Comparison of ENCODE assay signal across 8 cellular contexts in genomic region chr2:65056215-65056989, GRCh38.
DNase-seq lines count a peak whose midpoint lies in the region; ATAC-seq lines count a peak whose summit lies in the region.

Gene CEP68, plus strand, starts transcription at chr2:65056416. Its CDS starts 13,029 bp downstream, at chr2:65069445.

- H3K9ac ChIP-seq in SK-N-MC (ENCODE audit: insufficient read length), result peak within 1 kb of the TSS; percentile 72

- no peaks in the 10 kb centered on the region for H3K9me3 ChIP-seq in SK-N-MC (ENCODE audit: low read depth, low read length)

- H3K4me3 ChIP-seq in GM08714 (ENCODE audit: low read length) (peak within 1 kb of the TSS; percentile 82), SK-N-MC (peak within 1 kb of the TSS; percentile 95)

- no peaks in the 10 kb centered on the region for H3K36me3 ChIP-seq in SK-N-MC (ENCODE audit: insufficient read depth, low read length)

- H3K36me3 Mint-ChIP-seq in activated naive CD4-positive, alpha-beta T cell treated with anti-CD3 and anti-CD28 coated beads, Interleukin-2, amount 50 U/mL, for 24 hours, result peaks cover 1% of the 10 kb centered on the region

- no peaks in the 10 kb centered on the region for H3K9me3 Mint-ChIP-seq in activated naive CD4-positive, alpha-beta T cell treated with anti-CD3 and anti-CD28 coated beads, Interleukin-2, amount 50 U/mL, for 24 hours

- ATAC-seq in HG02588 (IDR thresholded peaks at IDR 0.05; ENCODE audit: unreplicated experiment), result peak; percentile 85

- peaks cover 70% of the 10 kb centered on the region for H3K4me1 Mint-ChIP-seq in activated naive CD4-positive, alpha-beta T cell treated with anti-CD3 and anti-CD28 coated beads, Interleukin-2, amount 50 U/mL, for 24 hours

- peak within 1 kb of the TSS; percentile 93 for H3K4me3 Mint-ChIP-seq in activated naive CD4-positive, alpha-beta T cell treated with anti-CD3 and anti-CD28 coated beads, Interleukin-2, amount 50 U/mL, for 24 hours

- H3K27ac ChIP-seq in SK-N-MC, result no peak within 1 kb of the TSS
- peak within 1 kb of the TSS; percentile 79 for H3K27ac ChIP-seq in substantia nigra (ENCODE audit: low read depth, low read length, poor library complexity, severe bottlenecking)

- peak; percentile 93 for DNase-seq in NCI-H1048 (lab: John Stamatoyannopoulos, UW)
- DNase-seq in SK-N-MC (ENCODE audit: low read depth, low spot score), result peak; percentile 60
- DNase-seq in globus pallidus (ENCODE audit: low spot score), result peak; percentile 97
- DNase-seq in non-pigmented ciliary epithelial cell (ENCODE audit: low read depth), result peak; percentile 88
- DNase-seq in substantia nigra (lab: John Stamatoyannopoulos, UW), result peak; percentile 61 to 98 (median 95)

- no peaks in the 10 kb centered on the region for H3K27me3 Mint-ChIP-seq in activated naive CD4-positive, alpha-beta T cell treated with anti-CD3 and anti-CD28 coated beads, Interleukin-2, amount 50 U/mL, for 24 hours

- peak within 1 kb of the TSS; percentile 96 for H3K27ac Mint-ChIP-seq in activated naive CD4-positive, alpha-beta T cell treated with anti-CD3 and anti-CD28 coated beads, Interleukin-2, amount 50 U/mL, for 24 hours
